1 cellular context compared by ENCODE assay signal in genomic region chr3:106007512-106007911, GRCh38.
TF ChIP-seq lines count a peak whose summit lies in the region.

No MANE protein-coding gene starts in this region.

TF ChIP-seq in SK-N-SH, 30 proteins besides CTCF, POLR2A, EP300 and RAD21 (continued from another document):
- TF ChIP-seq, protein P1, sequence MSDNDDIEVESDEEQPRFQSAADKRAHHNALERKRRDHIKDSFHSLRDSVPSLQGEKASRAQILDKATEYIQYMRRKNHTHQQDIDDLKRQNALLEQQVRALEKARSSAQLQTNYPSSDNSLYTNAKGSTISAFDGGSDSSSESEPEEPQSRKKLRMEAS (IDR thresholded peaks at IDR 0.05; ENCODE audit: low read depth), result no peak
- no peak for TF ChIP-seq GATA2 (CRISPR knock-in tag; IDR thresholded peaks at IDR 0.05)
